ENCODE assay signal across 8 cellular contexts in the genomic region with DNA sequence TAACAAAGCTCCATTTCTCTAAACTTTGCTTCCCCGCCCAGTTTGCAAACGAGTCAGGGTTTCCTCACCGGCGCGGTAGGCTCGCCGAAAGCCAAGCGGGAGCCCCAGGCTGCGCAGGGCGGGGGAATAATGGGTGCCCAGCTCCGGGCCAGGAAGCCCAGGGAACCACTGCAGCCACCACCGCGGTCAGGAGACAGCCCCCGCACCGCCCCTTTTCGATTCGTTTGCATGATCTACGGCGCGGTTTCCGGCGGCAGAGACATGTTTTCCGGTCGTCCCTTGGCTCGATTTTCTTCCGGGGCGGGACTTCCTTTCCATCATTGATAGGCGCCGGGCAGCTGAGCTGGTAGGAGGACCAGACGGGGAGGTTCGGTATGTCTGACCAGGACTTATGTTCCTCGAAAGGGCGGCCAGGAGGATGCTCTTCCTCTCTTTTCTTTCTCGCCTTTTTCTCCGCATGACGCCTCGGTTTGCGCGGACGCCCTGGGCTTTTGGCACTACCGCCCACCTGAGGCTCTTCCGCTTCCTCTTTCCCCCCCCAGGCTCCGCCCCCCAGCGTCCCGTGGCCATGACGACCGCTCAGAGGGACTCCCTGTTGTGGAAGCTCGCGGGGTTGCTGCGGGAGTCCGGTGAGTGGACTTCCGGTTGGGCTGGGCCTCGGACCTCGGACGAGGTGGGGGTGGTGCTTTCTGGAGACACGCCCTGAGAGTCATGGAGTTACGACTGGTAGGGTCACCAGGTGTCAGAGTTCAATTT. TPM values are rescaled to one million over a fixed set of nuclear protein-coding genes. Genes with fewer than 3 reads are reported as not detected.
A peak's percentile ranks its signal among the peaks of the same experiment; 100 is the strongest.
DNase-seq lines count a peak whose midpoint lies in the region; ATAC-seq, FAIRE-seq and TF ChIP-seq lines count a peak whose summit lies in the region.

A gene with protein sequence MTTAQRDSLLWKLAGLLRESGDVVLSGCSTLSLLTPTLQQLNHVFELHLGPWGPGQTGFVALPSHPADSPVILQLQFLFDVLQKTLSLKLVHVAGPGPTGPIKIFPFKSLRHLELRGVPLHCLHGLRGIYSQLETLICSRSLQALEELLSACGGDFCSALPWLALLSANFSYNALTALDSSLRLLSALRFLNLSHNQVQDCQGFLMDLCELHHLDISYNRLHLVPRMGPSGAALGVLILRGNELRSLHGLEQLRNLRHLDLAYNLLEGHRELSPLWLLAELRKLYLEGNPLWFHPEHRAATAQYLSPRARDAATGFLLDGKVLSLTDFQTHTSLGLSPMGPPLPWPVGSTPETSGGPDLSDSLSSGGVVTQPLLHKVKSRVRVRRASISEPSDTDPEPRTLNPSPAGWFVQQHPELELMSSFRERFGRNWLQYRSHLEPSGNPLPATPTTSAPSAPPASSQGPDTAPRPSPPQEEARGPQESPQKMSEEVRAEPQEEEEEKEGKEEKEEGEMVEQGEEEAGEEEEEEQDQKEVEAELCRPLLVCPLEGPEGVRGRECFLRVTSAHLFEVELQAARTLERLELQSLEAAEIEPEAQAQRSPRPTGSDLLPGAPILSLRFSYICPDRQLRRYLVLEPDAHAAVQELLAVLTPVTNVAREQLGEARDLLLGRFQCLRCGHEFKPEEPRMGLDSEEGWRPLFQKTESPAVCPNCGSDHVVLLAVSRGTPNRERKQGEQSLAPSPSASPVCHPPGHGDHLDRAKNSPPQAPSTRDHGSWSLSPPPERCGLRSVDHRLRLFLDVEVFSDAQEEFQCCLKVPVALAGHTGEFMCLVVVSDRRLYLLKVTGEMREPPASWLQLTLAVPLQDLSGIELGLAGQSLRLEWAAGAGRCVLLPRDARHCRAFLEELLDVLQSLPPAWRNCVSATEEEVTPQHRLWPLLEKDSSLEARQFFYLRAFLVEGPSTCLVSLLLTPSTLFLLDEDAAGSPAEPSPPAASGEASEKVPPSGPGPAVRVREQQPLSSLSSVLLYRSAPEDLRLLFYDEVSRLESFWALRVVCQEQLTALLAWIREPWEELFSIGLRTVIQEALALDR (plus strand): TSS at position 306 of the 756 bp plus-strand sequence. CDS start 263 bp downstream, at position 569.

- no peaks in the 10 kb centered on the region for H3K27me3 ChIP-seq in HUES64 (ENCODE audit: insufficient read depth, low read length)
- H3K27me3 ChIP-seq in OCI-LY1 (ENCODE audit: insufficient read depth, low read length): no peaks in the 10 kb centered on the region

- no peaks in the 10 kb centered on the region for H3K79me2 ChIP-seq in OCI-LY1 (ENCODE audit: insufficient read depth, low read length)

- H3K9me3 Mint-ChIP-seq in Calu3 (ENCODE audit: low read depth, unreplicated experiment): no peaks in the 10 kb centered on the region

- H4K20me1 ChIP-seq in OCI-LY1 (ENCODE audit: insufficient read depth, low read length): no peaks in the 10 kb centered on the region

- H3K4me3 Mint-ChIP-seq in Calu3 (ENCODE audit: low read depth, unreplicated experiment): peak within 1 kb of the TSS; percentile 95

- H3K4me1 ChIP-seq in HUES64 (ENCODE audit: insufficient read depth, low read length) (peaks cover 18% of the 10 kb centered on the region), OCI-LY1 (ENCODE audit: insufficient read depth, low read length, severe bottlenecking) (peaks cover 12% of the 10 kb centered on the region), mesodermal cell (ENCODE audit: control insufficient read depth, insufficient read depth, low read length, poor library complexity, severe bottlenecking) (peaks cover 11% of the 10 kb centered on the region)

- H3K36me3 ChIP-seq in HUES64 (ENCODE audit: insufficient read depth, low read length) (peaks cover 17% of the 10 kb centered on the region), OCI-LY1 (ENCODE audit: insufficient read depth, low read length) (peaks cover 8% of the 10 kb centered on the region; the same call in 1 of the 2 replicates), mesodermal cell (ENCODE audit: control insufficient read depth, insufficient read depth, low read length) (peaks cover 11% of the 10 kb centered on the region)

- peak within 1 kb of the TSS; percentile 38; the same call in 1 of the 2 replicates for H2AFZ ChIP-seq in OCI-LY1 (ENCODE audit: low read length)

- peaks cover 10% of the 10 kb centered on the region for H3K4me1 Mint-ChIP-seq in Calu3 (ENCODE audit: low read depth, unreplicated experiment)

- DNase-seq in Calu3: peak; percentile 96
- DNase-seq in activated CD8-positive, alpha-beta memory T cell treated with anti-CD3 and anti-CD28 coated beads, Interleukin-2, amount 50 U/mL, for 4 hours: peak; percentile 87
- peak; percentile 80 to 83 for DNase-seq in stimulated activated CD8-positive, alpha-beta memory T cell treated with anti-CD3 and anti-CD28 coated beads, Interleukin-15, amount 100 ng/mL, for 4 hours (ENCODE audit: low read depth in 2 of 2)

- H3K4me3 ChIP-seq in HUES64 (ENCODE audit: low read length) (peak within 1 kb of the TSS; percentile 92), OCI-LY1 (ENCODE audit: low read depth, low read length, poor library complexity, severe bottlenecking) (peak within 1 kb of the TSS; percentile 69), mesodermal cell (ENCODE audit: extremely low read depth, insufficient read depth, low read length, poor library complexity, severe bottlenecking) (peak within 1 kb of the TSS; percentile 66)

- no TSS peak for BruUV-seq in Calu3 (replicated peaks; lab: Mats Ljungman, UMichigan)

- H3K27ac ChIP-seq in HUES64 (ENCODE audit: low read depth, low read length): peak within 1 kb of the TSS; percentile 98
- peak within 1 kb of the TSS; percentile 70 for H3K27ac ChIP-seq in OCI-LY1 (ENCODE audit: low read depth, low read length, poor library complexity, severe bottlenecking)
- peak within 1 kb of the TSS; percentile 95 for H3K27ac ChIP-seq in mesodermal cell (ENCODE audit: low read depth, low read length, severe bottlenecking)

- CTCF ChIA-PET in Calu3 (lab: Charles Lee): interaction anchor here (0.6 to 2.1 kb wide), 6 partner anchors 10 to 422 kb away, joined by 3 to 4 read pairs (median 4); a partner anchor contains a TSS

- no peak for TF ChIP-seq CTCF in Calu3 (IDR thresholded peaks at IDR 0.05; ENCODE audit: unreplicated experiment)
- TF ChIP-seq CTCF in OCI-LY1 (IDR thresholded peaks at IDR 0.05; ENCODE audit: low read length): no peak

- no peaks in the 10 kb centered on the region for H3F3A ChIP-seq in OCI-LY1 (ENCODE audit: insufficient read depth, low read length)

- peak within 1 kb of the TSS; percentile 83 for H3K4me2 ChIP-seq in OCI-LY1 (ENCODE audit: low read length)

- no peaks in the 10 kb centered on the region for H3K9me2 ChIP-seq in OCI-LY1 (ENCODE audit: low read depth, low read length)

- H3K27ac Mint-ChIP-seq in Calu3 (ENCODE audit: unreplicated experiment): peak within 1 kb of the TSS; percentile 93

- H3K9ac ChIP-seq in HUES64 (ENCODE audit: low read depth, low read length): peak within 1 kb of the TSS; percentile 96
- peak within 1 kb of the TSS; percentile 75 for H3K9ac ChIP-seq in OCI-LY1 (ENCODE audit: low read length)

- intact Hi-C loops in Calu3 (cut with micrococcal nuclease; ENCODE audit: unreplicated experiment): loop anchor here (1.0 to 2.0 kb wide), 2 partner anchors 20 to 55 kb away; a partner anchor contains a TSS

- WGBS in HUES64: under 1% methylated on average over 57 of the region's 57 CpGs
- 0% methylated on average over 45 to 48 of the region's 57 CpGs for WGBS in mesodermal cell (ENCODE audit: insufficient coverage in 2 of 2), 2 experiments

- H3K36me3 Mint-ChIP-seq in Calu3 (ENCODE audit: insufficient read depth, unreplicated experiment): peaks cover 24% of the 10 kb centered on the region

- peak; percentile 94 for ATAC-seq in GM21447 (IDR thresholded peaks at IDR 0.05; ENCODE audit: unreplicated experiment)

- H3K9me3 ChIP-seq in HUES64 (ENCODE audit: insufficient read depth, low read depth, low read length): no peaks in the 10 kb centered on the region
- H3K9me3 ChIP-seq in OCI-LY1 (ENCODE audit: low read length): no peaks in the 10 kb centered on the region
- no peaks in the 10 kb centered on the region for H3K9me3 ChIP-seq in mesodermal cell (ENCODE audit: control insufficient read depth, low read length)

- H3K27me3 Mint-ChIP-seq in Calu3 (ENCODE audit: unreplicated experiment): no peaks in the 10 kb centered on the region

- peak; percentile 79 for FAIRE-seq in endometrium (lab: Jason Lieb, UNC)

RNA-seq across cellular contexts. Expression of the gene that starts here (rescaled TPM):
- total RNA-seq in Calu3 (2022): 29.3 and 32.5 TPM in 2 replicates
- polyA plus RNA-seq in HUES64 (2013, experiment 1 of 2): 16.6 TPM
- polyA plus RNA-seq in HUES64 (2013, experiment 2 of 2): 14.9 TPM
- 17.4 TPM for polyA plus RNA-seq in mesodermal cell (2013, experiment 1 of 2)
- polyA plus RNA-seq in mesodermal cell (2013, experiment 2 of 2): 14.3 TPM

Comparison
In these comparisons a context has a peak if more than half of its experiments do, and no peak if none do; other contexts are left out.
1. Peak in every context shown above with its lines: DNase-seq, ATAC-seq, H3K4me3 ChIP-seq and H3K27ac ChIP-seq.